1 cellular context compared by ENCODE assay signal in the genomic region with DNA sequence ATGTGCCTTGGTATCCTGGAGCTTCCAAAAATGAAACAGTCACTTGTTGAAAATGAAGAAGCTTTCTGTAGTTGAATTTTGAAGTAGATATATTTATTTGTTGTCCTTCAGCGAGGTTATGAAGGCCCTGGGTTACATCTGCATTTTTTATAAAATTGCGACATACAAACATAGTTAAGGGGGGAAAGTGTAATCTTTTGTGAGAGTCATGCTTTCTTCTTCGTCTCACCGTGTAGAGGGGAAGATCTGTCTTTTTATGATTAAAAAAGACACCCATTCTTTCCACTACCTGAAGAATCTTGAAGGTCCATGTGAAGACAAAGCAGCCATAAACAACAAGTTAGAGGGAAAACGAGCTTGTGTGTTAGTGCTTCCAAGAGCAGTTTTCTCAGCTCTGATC.
A peak's percentile ranks its signal among the peaks of the same experiment; 100 is the strongest.
TF ChIP-seq lines count a peak whose summit lies in the region.

No MANE protein-coding gene starts in this region.

TF ChIP-seq in HepG2, 621 proteins besides CTCF, POLR2A, EP300 and RAD21 (continued from another document):
- 0 out of 2 replicates have a peak, but pooled peaks have one; percentile 52 for TF ChIP-seq RFXANK (CRISPR knock-in tag; IDR thresholded peaks at IDR 0.05)
